ENCODE assay signal across 8 cellular contexts in genomic region chr5:173887610-173888472, GRCh38. TPM values are rescaled to one million over a fixed set of nuclear protein-coding genes. Genes with fewer than 3 reads are reported as not detected.
DNase-seq lines count a peak whose midpoint lies in the region; ATAC-seq and TF ChIP-seq lines count a peak whose summit lies in the region.

Gene CPEB4, plus strand, starts transcription at chr5:173888349. Its CDS starts 1,385 bp downstream, at chr5:173889734.

- ATAC-seq in HG02885 (IDR thresholded peaks at IDR 0.05; ENCODE audit: poor library complexity, unreplicated experiment): peak; percentile 93
- ATAC-seq in T-helper 17 cell: peak; percentile 92

- H3K4me1 ChIP-seq in left ventricle myocardium inferior: peaks cover 70% of the 10 kb centered on the region

- H3K9me3 ChIP-seq in T-helper 17 cell (ENCODE audit: control insufficient read depth, low read length, poor library complexity, severe bottlenecking) (peaks cover 2% of the 10 kb centered on the region), left ventricle myocardium inferior (replicated peaks) (no peaks in the 10 kb centered on the region)

- DNase-seq in NCI-H1694 treated with DMSO at 0.1 percent for 48 hours (lab: John Stamatoyannopoulos, UW): peak; percentile 95
- DNase-seq in T-helper 17 cell: peak; percentile 90 to 96 (median 93)
- peak; percentile 91 to 100 (median 98) for DNase-seq in amygdala (lab: John Stamatoyannopoulos, UW)
- DNase-seq in left ventricle myocardium inferior: peak; percentile 99
- peak; percentile 94 for DNase-seq in progenitor cell of endocrine pancreas (ENCODE audit: low spot score, unreplicated experiment)
- peak; percentile 99 for DNase-seq in ureter (ENCODE audit: low spot score)

- TF ChIP-seq CTCF in left ventricle myocardium inferior (IDR thresholded peaks at IDR 0.05; ENCODE audit: borderline replicate concordance) (no peak), progenitor cell of endocrine pancreas (IDR thresholded peaks at IDR 0.05; ENCODE audit: unreplicated experiment) (no peak)

- H3K36me3 Mint-ChIP-seq in T-helper 17 cell (ENCODE audit: low read depth): peaks cover 6% of the 10 kb centered on the region
- no peaks in the 10 kb centered on the region for H3K36me3 Mint-ChIP-seq in progenitor cell of endocrine pancreas (ENCODE audit: insufficient read depth)

- intact Hi-C loops in left ventricle myocardium inferior (cut with micrococcal nuclease): no loop called here

- H3K27me3 Mint-ChIP-seq in T-helper 17 cell: no peaks in the 10 kb centered on the region
- peaks cover 10% of the 10 kb centered on the region for H3K27me3 Mint-ChIP-seq in progenitor cell of endocrine pancreas

- H3K4me1 Mint-ChIP-seq in T-helper 17 cell (peaks cover 62% of the 10 kb centered on the region), progenitor cell of endocrine pancreas (ENCODE audit: low read depth) (peaks cover 39% of the 10 kb centered on the region)

- H3K27ac ChIP-seq in left ventricle myocardium inferior (replicated peaks): peak within 1 kb of the TSS; percentile 91

- no peaks in the 10 kb centered on the region for H3K9me3 Mint-ChIP-seq in progenitor cell of endocrine pancreas (ENCODE audit: low read depth)

- H3K4me3 Mint-ChIP-seq in T-helper 17 cell: peak within 1 kb of the TSS; percentile 99
- peak within 1 kb of the TSS; percentile 98 for H3K4me3 Mint-ChIP-seq in progenitor cell of endocrine pancreas (ENCODE audit: low read depth)

- peaks cover 4% of the 10 kb centered on the region for H3K36me3 ChIP-seq in left ventricle myocardium inferior

- H3K27ac Mint-ChIP-seq in T-helper 17 cell (peak within 1 kb of the TSS; percentile 99), progenitor cell of endocrine pancreas (peak within 1 kb of the TSS; percentile 100)

- no peaks in the 10 kb centered on the region for H3K27me3 ChIP-seq in left ventricle myocardium inferior (ENCODE audit: low read depth)

- peak; percentile 93 for TF ChIP-seq POLR2A in GM15510 (IDR thresholded peaks at IDR 0.05; ENCODE audit: borderline replicate concordance, extremely low read depth, insufficient read length)

- H3K4me3 ChIP-seq in left ventricle myocardium inferior: peak within 1 kb of the TSS; percentile 90

RNA-seq across cellular contexts. Expression of gene CPEB4, which starts in this region (rescaled TPM):
- total RNA-seq in T-helper 17 cell: 10 to 100 TPM; 25.3 to 33.3 TPM
- 136 TPM for total RNA-seq in left ventricle myocardium inferior
- 16.4 and 16.7 TPM in 2 replicates for total RNA-seq in progenitor cell of endocrine pancreas
- 56.4 TPM for total RNA-seq in ureter

Comparison
In these comparisons a context has a peak if more than half of its experiments do, and no peak if none do; other contexts are left out.
1. Peak in every context shown above with its lines: DNase-seq, ATAC-seq, H3K4me3 ChIP-seq and H3K27ac ChIP-seq.